ENCODE assay signal across 11 cellular contexts in the genomic region with DNA sequence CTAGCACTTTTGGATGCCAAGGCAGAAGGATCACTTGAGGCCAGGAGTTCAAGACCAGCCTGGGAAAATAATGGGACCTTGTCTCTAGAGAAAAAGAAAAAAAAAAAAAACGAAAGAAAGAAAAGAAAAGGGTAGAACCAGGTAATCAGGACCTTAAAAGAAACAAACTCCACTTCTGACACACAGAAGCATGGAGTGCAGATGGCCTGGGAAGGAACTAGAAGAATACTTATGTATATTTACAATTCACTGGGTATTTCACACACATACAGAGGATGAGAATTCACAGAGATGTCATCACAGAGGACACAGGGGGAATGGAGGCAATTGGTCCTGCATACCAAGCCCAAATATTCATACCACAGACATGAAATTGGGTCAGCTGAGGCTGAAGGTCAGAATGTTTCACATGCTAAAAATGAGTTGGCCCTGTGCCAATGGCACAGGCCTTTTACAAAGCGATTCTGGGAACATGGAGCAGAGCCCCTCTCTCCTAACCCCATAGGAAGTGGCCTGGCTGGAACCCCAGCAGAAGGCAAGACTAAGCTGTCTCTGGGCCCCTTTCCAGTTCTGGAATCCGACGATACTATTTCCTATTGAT. TPM values are rescaled to one million over a fixed set of nuclear protein-coding genes. Genes with fewer than 3 reads are reported as not detected.
A peak's percentile ranks its signal among the peaks of the same experiment; 100 is the strongest.
DNase-seq lines count a peak whose midpoint lies in the region; ATAC-seq and TF ChIP-seq lines count a peak whose summit lies in the region.
"Had no signal": no experiment of that assay in that cellular context is flagged by ENCODE, and none has a peak within 500 bp of the region (broad histone marks: within the 10 kb centered on the region; RNA-seq: fewer than 3 reads in every experiment).

No MANE protein-coding gene starts in this region.

- ATAC-seq in activated CD8-positive, alpha-beta memory T cell treated with anti-CD3 and anti-CD28 coated beads, Interleukin-2, amount 10 ng/mL, durations not matched to agents 7 days and 5 days: no peak

- no peak overlapping the region for H3K4me3 Mint-ChIP-seq in activated CD8-positive, alpha-beta memory T cell treated with anti-CD3 and anti-CD28 coated beads, Interleukin-2, amount 10 ng/mL, durations not matched to agents 7 days and 5 days
- peak overlapping the region in 1 of 2 experiments; percentile 50; a peak in 1 of 5 replicates for H3K4me3 Mint-ChIP-seq in H9
- no peak overlapping the region for H3K4me3 Mint-ChIP-seq in activated T-helper 2 cell treated with anti-CD3 and anti-CD28 coated beads, Interferon-gamma antibody, Interleukin-2, Interleukin-4, amounts not matched to agents 10 μg/mL and 5 μg/mL and 100 μg/mL, durations not matched to agents 14 hours and 24 hours and 36 hours (ENCODE audit: low read depth)

- H2BK5ac ChIP-seq in H9 (ENCODE audit: insufficient read length, low read length): no peak overlapping the region

- H3K9me3 ChIP-seq in adrenal gland (replicated peaks in 1 of 3): no peaks in the 10 kb centered on the region
- H3K9me3 ChIP-seq in subcutaneous abdominal adipose tissue (ENCODE audit: control insufficient read depth in 5 of 5, low read length in 5 of 5): no peaks in the 10 kb centered on the region
- no peaks in the 10 kb centered on the region for H3K9me3 ChIP-seq in H9 (ENCODE audit: control insufficient read depth, low read depth, low read length)
- H3K9me3 ChIP-seq: BE2C had no signal

- CTCF ChIA-PET in activated CD8-positive, alpha-beta memory T cell treated with anti-CD3 and anti-CD28 coated beads, Interleukin-2, amount 10 ng/mL, durations not matched to agents 7 days and 5 days (lab: Charles Lee): interaction anchor here (0.6 kb wide), 1 partner anchor 15 kb away, joined by 3 read pairs; no protein-coding TSS in a partner anchor

- H3K27ac ChIP-seq in adrenal gland: peak overlapping the region in 4 of 5 donors; percentile 20 to 72 (median 49)
- peak overlapping the region; percentile 85 for H3K27ac ChIP-seq in subcutaneous abdominal adipose tissue (ENCODE audit: low read depth, low read length)
- no peak overlapping the region for H3K27ac ChIP-seq in H9 (ENCODE audit: insufficient read length, low read depth, low read length)

- peak overlapping the region; percentile 12 for H3K27ac Mint-ChIP-seq in activated CD8-positive, alpha-beta memory T cell treated with anti-CD3 and anti-CD28 coated beads, Interleukin-2, amount 10 ng/mL, durations not matched to agents 7 days and 5 days
- no peak overlapping the region for H3K27ac Mint-ChIP-seq in H9
- H3K27ac Mint-ChIP-seq in activated T-helper 2 cell treated with anti-CD3 and anti-CD28 coated beads, Interferon-gamma antibody, Interleukin-2, Interleukin-4, amounts not matched to agents 10 μg/mL and 5 μg/mL and 100 μg/mL, durations not matched to agents 14 hours and 24 hours and 36 hours: no peak overlapping the region

- H3K9me3 Mint-ChIP-seq in activated CD8-positive, alpha-beta memory T cell treated with anti-CD3 and anti-CD28 coated beads, Interleukin-2, amount 10 ng/mL, durations not matched to agents 7 days and 5 days (ENCODE audit: low read depth): no peaks in the 10 kb centered on the region
- no peaks in the 10 kb centered on the region for H3K9me3 Mint-ChIP-seq in H9
- H3K9me3 Mint-ChIP-seq in activated T-helper 2 cell treated with anti-CD3 and anti-CD28 coated beads, Interferon-gamma antibody, Interleukin-2, Interleukin-4, amounts not matched to agents 10 μg/mL and 5 μg/mL and 100 μg/mL, durations not matched to agents 14 hours and 24 hours and 36 hours: no peaks in the 10 kb centered on the region

- H3K79me2 ChIP-seq in H9 (ENCODE audit: insufficient read depth, low read length): no peaks in the 10 kb centered on the region

- H4K91ac ChIP-seq in H9 (ENCODE audit: insufficient read length, low read depth, low read length): no peak overlapping the region

- WGBS in adrenal gland, 4 donors: 17 to 31% (median 22%) methylated on average over 4 of the region's 4 CpGs
- WGBS in H9 (ENCODE audit: extremely low coverage, insufficient read length, low lambda C conversion rate): no CpG with 5 or more reads among the region's 4 CpGs

- H2AFZ ChIP-seq in H9 (ENCODE audit: low read length): no peak overlapping the region

- H3T11ph ChIP-seq in H9 (ENCODE audit: low read length): no peak overlapping the region

- H2BK120ac ChIP-seq in H9 (ENCODE audit: low read depth, low read length, poor library complexity, severe bottlenecking): no peak overlapping the region

- peak overlapping the region in 4 of 5 donors; percentile 21 to 66 (median 47) for H3K9ac ChIP-seq in subcutaneous abdominal adipose tissue (ENCODE audit: low read length in 5 of 5)
- H3K9ac ChIP-seq in H9 (ENCODE audit: extremely low read depth, insufficient read length, low read length): no peak overlapping the region

- no peak for DNase-seq in activated CD8-positive, alpha-beta memory T cell treated with anti-CD3 and anti-CD28 coated beads, Interleukin-2, amount 10 ng/mL, durations not matched to agents 7 days and 5 days
- DNase-seq in activated CD8-positive, alpha-beta memory T cell treated with anti-CD3 and anti-CD28 coated beads for 24 hours: no peak
- DNase-seq in adrenal gland (peak in 5 of 7 donors; percentile 65 to 78 (median 70)), iris pigment epithelial cell (ENCODE audit: low read depth) (peak; percentile 94), H9 (no peak), RPMI8226 (no peak)
- no peak for DNase-seq in activated T-helper 2 cell treated with anti-CD3 and anti-CD28 coated beads, Interferon-gamma antibody, Interleukin-2, Interleukin-4, amounts not matched to agents 10 μg/mL and 5 μg/mL and 100 μg/mL, durations not matched to agents 14 hours and 24 hours and 36 hours (ENCODE audit: low spot score)
- DNase-seq: activated CD4-positive, alpha-beta T cell treated with anti-CD3 and anti-CD28 coated beads for 4 hours; BE2C; NCI-H1694 had no signal

- no peak overlapping the region for H2BK15ac ChIP-seq in H9 (ENCODE audit: low read depth, low read length)

- H4K8ac ChIP-seq in H9 (replicated peaks; ENCODE audit: insufficient read length, low read depth, low read length): no peak overlapping the region

- no peak overlapping the region for H4K5ac ChIP-seq in H9 (ENCODE audit: insufficient read length, low read depth, low read length)

- H2BK12ac ChIP-seq in H9 (ENCODE audit: insufficient read length, low read depth, low read length): no peak overlapping the region

- no peak overlapping the region for H2BK20ac ChIP-seq in H9 (ENCODE audit: low read depth, low read length, poor library complexity, severe bottlenecking)

- H3K4me3 ChIP-seq in adrenal gland: no peak overlapping the region
- no peak overlapping the region for H3K4me3 ChIP-seq in subcutaneous abdominal adipose tissue (ENCODE audit: low read depth in 1 of 5, low read length in 5 of 5)

- no peaks in the 10 kb centered on the region for H3K27me3 Mint-ChIP-seq in activated CD8-positive, alpha-beta memory T cell treated with anti-CD3 and anti-CD28 coated beads, Interleukin-2, amount 10 ng/mL, durations not matched to agents 7 days and 5 days
- H3K27me3 Mint-ChIP-seq in H9 (ENCODE audit: low read depth): no peaks in the 10 kb centered on the region
- no peaks in the 10 kb centered on the region for H3K27me3 Mint-ChIP-seq in activated T-helper 2 cell treated with anti-CD3 and anti-CD28 coated beads, Interferon-gamma antibody, Interleukin-2, Interleukin-4, amounts not matched to agents 10 μg/mL and 5 μg/mL and 100 μg/mL, durations not matched to agents 14 hours and 24 hours and 36 hours (ENCODE audit: low read depth)

- no peaks in the 10 kb centered on the region for H3K79me1 ChIP-seq in H9 (ENCODE audit: insufficient read depth, low read depth, low read length, poor library complexity, severe bottlenecking)

- intact Hi-C loops in adrenal gland (cut with DNase I): no loop called here
- intact Hi-C loops in activated T-helper 2 cell treated with anti-CD3 and anti-CD28 coated beads, Interferon-gamma antibody, Interleukin-2, Interleukin-4, amounts not matched to agents 10 μg/mL and 5 μg/mL and 100 μg/mL, durations not matched to agents 14 hours and 24 hours and 36 hours (cut with micrococcal nuclease): no loop called here

- no peak overlapping the region for H3K14ac ChIP-seq in H9 (ENCODE audit: insufficient read depth, low read length)

- no peaks in the 10 kb centered on the region for H4K20me1 ChIP-seq in H9 (ENCODE audit: control insufficient read depth, insufficient read depth, insufficient read length)

- peaks cover 0 to 73% of the 10 kb centered on the region in 2 donors for H3K36me3 ChIP-seq in adrenal gland (replicated peaks in 1 of 2)
- H3K36me3 ChIP-seq in subcutaneous abdominal adipose tissue (ENCODE audit: control insufficient read depth in 5 of 5, insufficient read depth in 5 of 5, low read length in 5 of 5): peaks cover 5 to 77% (median 60%) of the 10 kb centered on the region in 5 donors

- H3K4me1 Mint-ChIP-seq in activated CD8-positive, alpha-beta memory T cell treated with anti-CD3 and anti-CD28 coated beads, Interleukin-2, amount 10 ng/mL, durations not matched to agents 7 days and 5 days: peaks cover 39% of the 10 kb centered on the region
- peaks cover 15% of the 10 kb centered on the region in 2 experiments for H3K4me1 Mint-ChIP-seq in H9
- peaks cover 32% of the 10 kb centered on the region for H3K4me1 Mint-ChIP-seq in activated T-helper 2 cell treated with anti-CD3 and anti-CD28 coated beads, Interferon-gamma antibody, Interleukin-2, Interleukin-4, amounts not matched to agents 10 μg/mL and 5 μg/mL and 100 μg/mL, durations not matched to agents 14 hours and 24 hours and 36 hours (ENCODE audit: low read depth)

- no peak overlapping the region for H2AK5ac ChIP-seq in H9 (ENCODE audit: insufficient read length, low read length)

- no peak for TF ChIP-seq CTCF in adrenal gland (IDR thresholded peaks at IDR 0.05)
- no peak for TF ChIP-seq CTCF in H9 (conservative IDR thresholded peaks at IDR 0.05)

- H3K23me2 ChIP-seq in H9 (ENCODE audit: insufficient read length, low read depth, low read length, poor library complexity, severe bottlenecking): peaks cover 6% of the 10 kb centered on the region

- H3K27me3 ChIP-seq in adrenal gland (no peaks in the 10 kb centered on the region), subcutaneous abdominal adipose tissue (ENCODE audit: control insufficient read depth in 5 of 5, insufficient read depth in 4 of 5, low read length in 5 of 5) (no peaks in the 10 kb centered on the region), H9 (ENCODE audit: insufficient read depth, low read length) (no peaks in the 10 kb centered on the region)
- H3K27me3 ChIP-seq: BE2C had no signal

- H3K56ac ChIP-seq in H9 (ENCODE audit: insufficient read length, low read depth, low read length): no peak overlapping the region

- peaks cover 40% of the 10 kb centered on the region for H3K36me3 Mint-ChIP-seq in activated CD8-positive, alpha-beta memory T cell treated with anti-CD3 and anti-CD28 coated beads, Interleukin-2, amount 10 ng/mL, durations not matched to agents 7 days and 5 days
- peaks cover 25 to 69% (median 68%) of the 10 kb centered on the region in 3 experiments; a peak in 6 of 7 replicates for H3K36me3 Mint-ChIP-seq in H9 (ENCODE audit: insufficient read depth in 1 of 3, low read depth in 3 of 3)
- H3K36me3 Mint-ChIP-seq in activated T-helper 2 cell treated with anti-CD3 and anti-CD28 coated beads, Interferon-gamma antibody, Interleukin-2, Interleukin-4, amounts not matched to agents 10 μg/mL and 5 μg/mL and 100 μg/mL, durations not matched to agents 14 hours and 24 hours and 36 hours (ENCODE audit: low read depth): peaks cover 77% of the 10 kb centered on the region

- no peak overlapping the region for H3K4ac ChIP-seq in H9 (ENCODE audit: low read depth, low read length)

- H3K4me2 ChIP-seq in H9 (ENCODE audit: insufficient read depth, insufficient read length, low read length): no peak overlapping the region

- no peak for TF ChIP-seq POLR2A in adrenal gland (IDR thresholded peaks at IDR 0.05)

- H3K4me1 ChIP-seq in adrenal gland (replicated peaks in 1 of 2) (peaks cover 16 to 29% of the 10 kb centered on the region in 2 donors), subcutaneous abdominal adipose tissue (ENCODE audit: control insufficient read depth in 5 of 5, insufficient read depth in 5 of 5, low read length in 5 of 5) (peaks cover 12 to 49% (median 40%) of the 10 kb centered on the region in 5 donors), H9 (ENCODE audit: insufficient read depth, low read length) (no peaks in the 10 kb centered on the region; the same call in 1 of the 2 replicates)
- H3K4me1 ChIP-seq: BE2C had no signal

- no peak overlapping the region for H3K23ac ChIP-seq in H9 (ENCODE audit: insufficient read length, low read depth, low read length)

- H3K18ac ChIP-seq in H9 (ENCODE audit: insufficient read length, low read depth, low read length): no peak overlapping the region

RNA-seq across cellular contexts. Expression of gene B4GALT3, which starts 4.4 kb away (rescaled TPM):
- 10 to 100 TPM; 47.0 to 53.5 TPM for total RNA-seq in activated CD8-positive, alpha-beta memory T cell treated with anti-CD3 and anti-CD28 coated beads, Interleukin-2, amount 10 ng/mL, durations not matched to agents 7 days and 5 days
- total RNA-seq in adrenal gland: 10 to 100 TPM; 25.8 to 34.2 (median 29.8) TPM
- polyA plus RNA-seq in adrenal gland: 10 to 100 TPM; 21.9 to 35.9 (median 26.6) TPM
- 31.8 and 33.1 TPM in 2 replicates for total RNA-seq in H9 (2021)
- total RNA-seq in activated T-helper 2 cell treated with anti-CD3 and anti-CD28 coated beads, Interferon-gamma antibody, Interleukin-2, Interleukin-4, amounts not matched to agents 10 μg/mL and 5 μg/mL and 100 μg/mL, durations not matched to agents 14 hours and 24 hours and 36 hours: 57.5 and 57.6 TPM in 2 replicates

RNA-seq across cellular contexts. Expression of gene PPOX, which starts 6.7 kb away (rescaled TPM):
- 10 to 100 TPM; 34.5 to 43.9 TPM for total RNA-seq in activated CD8-positive, alpha-beta memory T cell treated with anti-CD3 and anti-CD28 coated beads, Interleukin-2, amount 10 ng/mL, durations not matched to agents 7 days and 5 days
- total RNA-seq in adrenal gland (10 to 100 TPM; 19.4 to 56.2 (median 33.3) TPM), H9 (2021) (33.4 and 39.8 TPM in 2 replicates)
- polyA plus RNA-seq in adrenal gland: 100 to 1,000 TPM in 2 of 3 donors, 10 to 100 TPM in 1; 13.2 to 268 (median 150) TPM
- total RNA-seq in activated T-helper 2 cell treated with anti-CD3 and anti-CD28 coated beads, Interferon-gamma antibody, Interleukin-2, Interleukin-4, amounts not matched to agents 10 μg/mL and 5 μg/mL and 100 μg/mL, durations not matched to agents 14 hours and 24 hours and 36 hours: 35.6 and 36.5 TPM in 2 replicates

RNA-seq across cellular contexts. Expression of gene USP21, which starts 13.6 kb away (rescaled TPM):
- total RNA-seq in activated CD8-positive, alpha-beta memory T cell treated with anti-CD3 and anti-CD28 coated beads, Interleukin-2, amount 10 ng/mL, durations not matched to agents 7 days and 5 days: 10 to 100 TPM; 36.0 to 40.8 TPM
- total RNA-seq in adrenal gland: 10 to 100 TPM; 14.0 to 44.0 (median 28.2) TPM
- 10 to 100 TPM; 19.3 to 44.9 (median 41.5) TPM for polyA plus RNA-seq in adrenal gland
- total RNA-seq in H9 (2021): 17.9 and 18.4 TPM in 2 replicates
- 31.9 and 33.0 TPM in 2 replicates for total RNA-seq in activated T-helper 2 cell treated with anti-CD3 and anti-CD28 coated beads, Interferon-gamma antibody, Interleukin-2, Interleukin-4, amounts not matched to agents 10 μg/mL and 5 μg/mL and 100 μg/mL, durations not matched to agents 14 hours and 24 hours and 36 hours

RNA-seq across cellular contexts. Expression of gene UFC1, which starts 19.1 kb away (rescaled TPM):
- 10 to 100 TPM; 90.7 to 98.4 TPM for total RNA-seq in activated CD8-positive, alpha-beta memory T cell treated with anti-CD3 and anti-CD28 coated beads, Interleukin-2, amount 10 ng/mL, durations not matched to agents 7 days and 5 days
- total RNA-seq in adrenal gland: 100 to 1,000 TPM in 5 of 8 donors, 10 to 100 TPM in 3; 59.0 to 127 (median 103) TPM
- 100 to 1,000 TPM; 121 to 166 (median 126) TPM for polyA plus RNA-seq in adrenal gland
- total RNA-seq in H9 (2021): 93.4 and 93.5 TPM in 2 replicates
- total RNA-seq in activated T-helper 2 cell treated with anti-CD3 and anti-CD28 coated beads, Interferon-gamma antibody, Interleukin-2, Interleukin-4, amounts not matched to agents 10 μg/mL and 5 μg/mL and 100 μg/mL, durations not matched to agents 14 hours and 24 hours and 36 hours: 91.5 and 91.8 TPM in 2 replicates

RNA-seq across cellular contexts. Expression of gene ADAMTS4, which starts 26.0 kb away (rescaled TPM):
- under 1 TPM; 0.30 to 0.38 TPM for total RNA-seq in activated CD8-positive, alpha-beta memory T cell treated with anti-CD3 and anti-CD28 coated beads, Interleukin-2, amount 10 ng/mL, durations not matched to agents 7 days and 5 days
- total RNA-seq in adrenal gland: 10 to 100 TPM in 6 of 8 donors, 1 to 10 TPM in 2; 1.1 to 29.2 (median 10.8) TPM
- 10 to 100 TPM in 1 of 3 donors, 1 to 10 TPM in 2; 1.7 to 16.1 (median 9.3) TPM for polyA plus RNA-seq in adrenal gland
- 7.0 and 9.1 TPM in 2 replicates for total RNA-seq in H9 (2021)
- total RNA-seq in activated T-helper 2 cell treated with anti-CD3 and anti-CD28 coated beads, Interferon-gamma antibody, Interleukin-2, Interleukin-4, amounts not matched to agents 10 μg/mL and 5 μg/mL and 100 μg/mL, durations not matched to agents 14 hours and 24 hours and 36 hours: 0.05 and 0.09 TPM in 2 replicates

Comparison
In these comparisons a context has a peak if more than half of its experiments do, and no peak if none do; other contexts are left out.
1. DNase-seq: peak in adrenal gland (5 of 7) and iris pigment epithelial cell (single experiment); none in activated CD8-positive, alpha-beta memory T cell treated with anti-CD3 and anti-CD28 coated beads, Interleukin-2, amount 10 ng/mL, durations not matched to agents 7 days and 5 days (single experiment), activated CD8-positive, alpha-beta memory T cell treated with anti-CD3 and anti-CD28 coated beads for 24 hours (single experiment), H9 (single experiment), RPMI8226 (single experiment) and activated T-helper 2 cell treated with anti-CD3 and anti-CD28 coated beads, Interferon-gamma antibody, Interleukin-2, Interleukin-4, amounts not matched to agents 10 μg/mL and 5 μg/mL and 100 μg/mL, durations not matched to agents 14 hours and 24 hours and 36 hours (single experiment).